In genomic region chr12:108980831-108981618, GRCh38 we compare ENCODE assay signal across 16 cellular contexts. TPM values are rescaled to one million over a fixed set of nuclear protein-coding genes. Genes with fewer than 3 reads are reported as not detected.
DNase-seq lines count a peak whose midpoint lies in the region; ATAC-seq and TF ChIP-seq lines count a peak whose summit lies in the region.
"Had no signal": no experiment of that assay in that cellular context is flagged by ENCODE, and none has a peak within 500 bp of the region (broad histone marks: within the 10 kb centered on the region; RNA-seq: fewer than 3 reads in every experiment).

No MANE protein-coding gene starts in this region.

- H3K36me3 ChIP-seq in right atrium auricular region (no peaks in the 10 kb centered on the region), upper lobe of right lung (no peaks in the 10 kb centered on the region)

- DNase-seq in Right ventricle myocardium inferior (ENCODE audit: missing footprints) (no peak), right atrium auricular region (ENCODE audit: low spot score) (no peak), astrocyte of the hippocampus (ENCODE audit: low read depth, low spot score) (peak; percentile 85), iPS DF 19.7 (ENCODE audit: low read depth, low spot score) (peak; percentile 23), upper lobe of right lung (no peak), NCI-H2171 (lab: John Stamatoyannopoulos, UW) (no peak), UCSD-AML1 (lab: John Stamatoyannopoulos, UW; ENCODE audit: unreplicated experiment) (no peak)
- DNase-seq: activated CD4-positive, alpha-beta T cell treated with anti-CD3 and anti-CD28 coated beads, Interleukin-2, amount 10 ng/mL, durations not matched to agents 24 days and 14 days; activated T-cell treated with anti-CD3 and anti-CD28 coated beads, Interleukin-2, amount 50 U/mL, for 1 hour; GF-D8; NCI-H748 treated with DMSO at 0.1 percent for 48 hours; nephron progenitor cell had no signal

- intact Hi-C loops in Right ventricle myocardium inferior (cut with DNase I): no loop called here
- intact Hi-C loops in upper lobe of right lung (cut with DNase I): no loop called here

- no peaks in the 10 kb centered on the region for H3K27me3 ChIP-seq in right atrium auricular region
- H3K27me3 ChIP-seq in upper lobe of right lung: no peaks in the 10 kb centered on the region

- TF ChIP-seq CTCF in right atrium auricular region (IDR thresholded peaks at IDR 0.05) (no peak), upper lobe of right lung (IDR thresholded peaks at IDR 0.05) (no peak)

- H3K4me3 ChIP-seq in right atrium auricular region (no peak overlapping the region), upper lobe of right lung (no peak overlapping the region)
- H3K4me3 ChIP-seq: lung had no signal

- H3K4me1 ChIP-seq in right atrium auricular region (no peaks in the 10 kb centered on the region), upper lobe of right lung (no peaks in the 10 kb centered on the region)

- ATAC-seq in Right ventricle myocardium inferior (peak; percentile 91), upper lobe of right lung (peak; percentile 61), HG02870 (IDR thresholded peaks at IDR 0.05; ENCODE audit: unreplicated experiment) (no peak)

- H3K27ac ChIP-seq in right atrium auricular region (no peak overlapping the region), upper lobe of right lung (no peak overlapping the region)
- H3K27ac ChIP-seq: RWPE1 had no signal

- H3K9me3 ChIP-seq in right atrium auricular region (no peaks in the 10 kb centered on the region), upper lobe of right lung (no peaks in the 10 kb centered on the region)

RNA-seq across cellular contexts. Expression of gene SVOP, which starts 39.8 kb away (rescaled TPM):
- 5.5 TPM for total RNA-seq in Right ventricle myocardium inferior
- under 1 TPM in 1 of 2 donors, not detected in 1; 0.08 TPM for total RNA-seq in right atrium auricular region
- total RNA-seq in upper lobe of right lung: not detected
- total RNA-seq: activated CD4-positive, alpha-beta T cell treated with anti-CD3 and anti-CD28 coated beads, Interleukin-2, amount 10 ng/mL, durations not matched to agents 24 days and 14 days; T-helper 2 cell treated with Interferon-gamma antibody and Interleukin-4, amounts not matched to agents 100 ng/mL and 5 ng/mL, for 36 hours had no signal

Comparison
In these comparisons a context has a peak if more than half of its experiments do, and no peak if none do; other contexts are left out.
1. DNase-seq: peak in astrocyte of the hippocampus (single experiment) and iPS DF 19.7 (single experiment); none in Right ventricle myocardium inferior (single experiment), right atrium auricular region (single experiment), upper lobe of right lung (single experiment), NCI-H2171 (single experiment) and UCSD-AML1 (single experiment).